ENCODE assay signal across 8 cellular contexts in genomic region chr17:44198721-44199552, GRCh38. TPM values are rescaled to one million over a fixed set of nuclear protein-coding genes. Genes with fewer than 3 reads are reported as not detected.
DNase-seq lines count a peak whose midpoint lies in the region; ATAC-seq and TF ChIP-seq lines count a peak whose summit lies in the region.

No MANE protein-coding gene starts in this region.

- intact Hi-C loops in testis (cut with DNase I; ENCODE audit: low total_unique reads): no loop called here

- DNase-seq in NCI-H2029 (lab: John Stamatoyannopoulos, UW) (peak; percentile 20), NCI-H2029 treated with DMSO at 0.1 percent for 48 hours (lab: John Stamatoyannopoulos, UW) (no peak), NCI-H510A treated with DMSO at 0.1 percent for 48 hours (lab: John Stamatoyannopoulos, UW) (peak; percentile 32), activated T-cell treated with anti-CD3 and anti-CD28 coated beads for 1 hour (ENCODE audit: low read depth) (peak; percentile 31), epithelial cell of esophagus (ENCODE audit: low read depth) (peak; percentile 53), testis (peak; percentile 58)

- H3K4me1 ChIP-seq in mononuclear cell (ENCODE audit: insufficient read depth, low read length) (peaks cover 42% of the 10 kb centered on the region), testis (peaks cover 16% of the 10 kb centered on the region)

- H3K27me3 ChIP-seq in mononuclear cell (ENCODE audit: insufficient read depth, low read length) (no peaks in the 10 kb centered on the region), testis (no peaks in the 10 kb centered on the region)

- H3K36me3 ChIP-seq in testis (ENCODE audit: low read depth, missing control alignments): no peaks in the 10 kb centered on the region

- 1% methylated on average over 38 of the region's 68 CpGs; no CpG with 5 or more reads in 1 of the 2 donors for WGBS in testis, 2 donors

- H3K9me3 ChIP-seq in mononuclear cell (ENCODE audit: low read depth, low read length) (no peaks in the 10 kb centered on the region), testis (no peaks in the 10 kb centered on the region)

- H3K4me3 ChIP-seq in epithelial cell of esophagus (ENCODE audit: low read length) (peak overlapping the region; percentile 80), mononuclear cell (ENCODE audit: low read length) (peak overlapping the region; percentile 80), testis (peak overlapping the region; percentile 94 to 100)

- ATAC-seq in HG02840 (IDR thresholded peaks at IDR 0.05; ENCODE audit: low FRiP score, unreplicated experiment): peak; percentile 12

- peak overlapping the region; percentile 97 to 100 for H3K27ac ChIP-seq in testis

- no peak for TF ChIP-seq POLR2A in testis (IDR thresholded peaks at IDR 0.05)

- TF ChIP-seq CTCF in epithelial cell of esophagus (IDR thresholded peaks at IDR 0.05; ENCODE audit: insufficient read depth, low read depth, low read length, missing control alignments) (no peak), testis (IDR thresholded peaks at IDR 0.05) (no peak)

RNA-seq across cellular contexts. Expression of gene ATXN7L3, which starts 0.7 kb away (rescaled TPM):
- total RNA-seq in mononuclear cell (44.7 TPM), testis (100 to 1,000 TPM; 100 to 101 TPM)
- 76.5 TPM for polyA plus RNA-seq in testis (ENCODE audit: insufficient read depth, low read depth, low replicate concordance)

RNA-seq across cellular contexts. Expression of gene TMUB2, which starts 12.2 kb away (rescaled TPM):
- total RNA-seq in mononuclear cell: 20.4 TPM
- 10 to 100 TPM; 60.0 to 63.1 TPM for total RNA-seq in testis
- 76.7 TPM for polyA plus RNA-seq in testis (ENCODE audit: insufficient read depth, low read depth, low replicate concordance)

RNA-seq across cellular contexts. Expression of gene UBTF, which starts 20.5 kb away (rescaled TPM):
- total RNA-seq in mononuclear cell: 56.4 TPM
- total RNA-seq in testis: 10 to 100 TPM; 69.6 to 78.7 TPM
- polyA plus RNA-seq in testis (ENCODE audit: insufficient read depth, low read depth, low replicate concordance): 54.2 TPM

RNA-seq across cellular contexts. Expression of gene ASB16, which starts 28.4 kb away (rescaled TPM):
- total RNA-seq in mononuclear cell (not detected), testis (1 to 10 TPM; 2.5 to 5.7 TPM)
- polyA plus RNA-seq in testis (ENCODE audit: insufficient read depth, low read depth, low replicate concordance): 0.86 TPM

RNA-seq across cellular contexts. Expression of gene HROB, which starts 57.2 kb away (rescaled TPM):
- total RNA-seq in mononuclear cell (1.3 TPM), testis (10 to 100 TPM; 20.0 to 20.2 TPM)
- polyA plus RNA-seq in testis (ENCODE audit: insufficient read depth, low read depth, low replicate concordance): 22.7 TPM
